Comparison of ENCODE assay signal across 25 cellular contexts in the genomic region with DNA sequence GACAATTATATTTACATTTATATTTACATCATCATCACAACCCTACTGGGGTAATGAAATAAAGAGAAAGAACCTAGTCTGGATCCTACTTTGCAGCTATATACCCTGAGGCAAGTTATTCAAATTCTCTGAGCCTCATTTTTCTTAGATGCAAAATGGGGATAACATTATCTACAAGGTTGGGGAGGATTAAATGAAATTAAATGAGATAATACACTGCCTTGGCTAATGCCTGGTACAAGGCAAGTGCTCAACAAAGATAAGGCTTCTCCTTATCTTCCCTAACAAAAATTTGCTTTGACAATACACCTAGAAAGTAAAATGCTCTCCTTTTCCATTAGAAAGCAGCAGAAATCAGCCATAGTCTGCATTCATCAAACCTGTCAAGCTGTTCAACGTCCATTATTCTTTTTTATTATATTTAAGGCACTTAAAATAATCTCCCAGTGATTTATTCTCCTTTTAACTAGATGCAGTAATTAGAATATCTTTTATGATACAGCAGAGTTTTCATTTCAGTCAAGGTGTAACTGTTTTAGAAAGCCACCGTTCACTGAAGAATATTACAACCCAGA.
"Had no signal": no experiment of that assay in that cellular context is flagged by ENCODE, and none has a peak within 500 bp of the region (broad histone marks: within the 10 kb centered on the region; RNA-seq: fewer than 3 reads in every experiment).

No MANE protein-coding gene starts in this region.

- H3K27ac ChIP-seq: ascending aorta, cardiac muscle cell, colonic mucosa, SK-N-MC had no signal

- H3K36me3 ChIP-seq: ascending aorta, cardiac muscle cell, colonic mucosa had no signal

- DNase-seq: activated CD4-positive, alpha-beta T cell treated with anti-CD3 and anti-CD28 coated beads, Interleukin-2, amount 10 ng/mL, durations not matched to agents 7 days and 5 days; activated CD4-positive, alpha-beta T cell treated with anti-CD3 and anti-CD28 coated beads, Interleukin-2, amount 50 U/mL, for 48 hours; activated CD8-positive, alpha-beta T cell treated with anti-CD3 and anti-CD28 coated beads, Interleukin-2, amount 10 ng/mL, durations not matched to agents 7 days and 5 days; activated gamma-delta T cell; activated naive CD4-positive, alpha-beta T cell treated with Interleukin-2 at 50 U/mL for 16 hours; activated naive CD8-positive, alpha-beta T cell treated with anti-CD3 and anti-CD28 coated beads, Interleukin-2, amount 10 ng/mL, durations not matched to agents 7 days and 5 days; activated T-cell treated with anti-CD3 and anti-CD28 coated beads, Interleukin-2, amount 50 U/mL, for 24 hours; amygdala; colonic mucosa; NCI-H1105; NCI-H1417 treated with DMSO at 0.1 percent for 48 hours; NCI-H187 treated with DMSO at 0.1 percent for 48 hours; NCI-H2171 treated with DMSO at 0.1 percent for 48 hours; NCI-H2227 treated with DMSO at 0.1 percent for 48 hours; NCI-H446; NCI-H526 treated with DMSO at 0.1 percent for 48 hours; NCI-H82; NK-92 treated with Interleukin-12 subunit alpha and Interleukin-12 subunit beta, amount 100 ng/mL, for 24 hours; Right ventricle myocardium superior; T-helper 1 cell; T-helper 2 cell; T-helper 9 cell had no signal

- H3K4me1 ChIP-seq: ascending aorta, colonic mucosa had no signal

- H3K9me3 ChIP-seq: ascending aorta, colonic mucosa had no signal

- H3K27me3 ChIP-seq: ascending aorta, cardiac muscle cell, colonic mucosa had no signal

- H3K4me3 ChIP-seq: ascending aorta, cardiac muscle cell, colonic mucosa, SK-N-MC had no signal
